Comparison of ENCODE assay signal across 10 cellular contexts in genomic region chr9:136858844-136859757, GRCh38. TPM values are rescaled to one million over a fixed set of nuclear protein-coding genes. Genes with fewer than 3 reads are reported as not detected.
DNase-seq lines count a peak whose midpoint lies in the region; ATAC-seq and TF ChIP-seq lines count a peak whose summit lies in the region.
"Had no signal": no experiment of that assay in that cellular context is flagged by ENCODE, and none has a peak within 500 bp of the region (broad histone marks: within the 10 kb centered on the region; RNA-seq: fewer than 3 reads in every experiment).

No MANE protein-coding gene starts in this region.

- ATAC-seq in GM19395 (IDR thresholded peaks at IDR 0.05; ENCODE audit: unreplicated experiment) (no peak), GM18505 (IDR thresholded peaks at IDR 0.05; ENCODE audit: unreplicated experiment) (no peak)

- DNase-seq in LoVo (ENCODE audit: low spot score) (peak; percentile 28), medulla oblongata (ENCODE audit: extremely low spot score) (peak; percentile 79), NAMALWA (ENCODE audit: low spot score) (no peak), SJCRH30 (no peak)
- DNase-seq: COR-L47, T1000 had no signal

- H3K36me3 ChIP-seq in ACC112 (ENCODE audit: insufficient read depth, low read length): peaks cover 14% of the 10 kb centered on the region; the same call in 1 of the 2 replicates
- peaks cover 21% of the 10 kb centered on the region for H3K36me3 ChIP-seq in SJCRH30

- H3K4me1 ChIP-seq in ACC112 (ENCODE audit: control insufficient read depth, insufficient read depth, low read length, unreplicated experiment): peaks cover 12% of the 10 kb centered on the region
- H3K4me1 ChIP-seq in SJCRH30: no peaks in the 10 kb centered on the region

- no peaks in the 10 kb centered on the region for H3K9me3 ChIP-seq in SJCRH30 (replicated peaks)

- TF ChIP-seq POLR2A in GM18505 (IDR thresholded peaks at IDR 0.05; ENCODE audit: borderline replicate concordance, extremely low read depth, insufficient read depth, insufficient read length): no peak

- no peak overlapping the region for H2AFZ ChIP-seq in ACC112 (ENCODE audit: low read length, unreplicated experiment)

- H3K4me3 ChIP-seq in ACC112 (ENCODE audit: low read depth, low read length): no peak overlapping the region
- H3K4me3 ChIP-seq in SJCRH30: no peak overlapping the region

- H3K27me3 ChIP-seq in ACC112 (ENCODE audit: insufficient read depth, low read length) (no peaks in the 10 kb centered on the region), SJCRH30 (no peaks in the 10 kb centered on the region)

- peak overlapping the region; percentile 33 for H3K27ac ChIP-seq in ACC112 (ENCODE audit: low read depth, low read length)
- H3K27ac ChIP-seq in cingulate gyrus (ENCODE audit: low read depth, low read length): peak overlapping the region; percentile 54
- no peak overlapping the region for H3K27ac ChIP-seq in SJCRH30

- peaks cover 9% of the 10 kb centered on the region for H3K79me2 ChIP-seq in ACC112 (ENCODE audit: control insufficient read depth, insufficient read depth, low read length, unreplicated experiment)

RNA-seq across cellular contexts. Expression of gene MAMDC4, which starts 7.0 kb away (rescaled TPM):
- total RNA-seq in SJCRH30 (2014; rRNA removed; shearing (Covaris generic)): 1.9 and 4.4 TPM in 2 replicates

RNA-seq across cellular contexts. Expression of gene EDF1, which starts 7.0 kb away (rescaled TPM):
- 410 and 447 TPM in 2 replicates for total RNA-seq in SJCRH30 (2014; rRNA removed; shearing (Covaris generic))

RNA-seq across cellular contexts. Expression of gene PHPT1, which starts 9.9 kb away (rescaled TPM):
- total RNA-seq in SJCRH30 (2014; rRNA removed; shearing (Covaris generic)): 79.9 and 109 TPM in 2 replicates

RNA-seq across cellular contexts. Expression of gene AJM1, which starts 16.8 kb away (rescaled TPM):
- total RNA-seq in SJCRH30 (2014; rRNA removed; shearing (Covaris generic)): 0.35 and 0.77 TPM in 2 replicates

RNA-seq across cellular contexts. Expression of gene TRAF2, which starts 27.2 kb away (rescaled TPM):
- 19.5 and 23.6 TPM in 2 replicates for total RNA-seq in SJCRH30 (2014; rRNA removed; shearing (Covaris generic))

Comparison
In these comparisons a context has a peak if more than half of its experiments do, and no peak if none do; other contexts are left out.
1. DNase-seq: peak in LoVo (single experiment) and medulla oblongata (single experiment); none in NAMALWA (single experiment) and SJCRH30 (0 of 2).